12 cellular contexts compared by ENCODE assay signal in the genomic region with DNA sequence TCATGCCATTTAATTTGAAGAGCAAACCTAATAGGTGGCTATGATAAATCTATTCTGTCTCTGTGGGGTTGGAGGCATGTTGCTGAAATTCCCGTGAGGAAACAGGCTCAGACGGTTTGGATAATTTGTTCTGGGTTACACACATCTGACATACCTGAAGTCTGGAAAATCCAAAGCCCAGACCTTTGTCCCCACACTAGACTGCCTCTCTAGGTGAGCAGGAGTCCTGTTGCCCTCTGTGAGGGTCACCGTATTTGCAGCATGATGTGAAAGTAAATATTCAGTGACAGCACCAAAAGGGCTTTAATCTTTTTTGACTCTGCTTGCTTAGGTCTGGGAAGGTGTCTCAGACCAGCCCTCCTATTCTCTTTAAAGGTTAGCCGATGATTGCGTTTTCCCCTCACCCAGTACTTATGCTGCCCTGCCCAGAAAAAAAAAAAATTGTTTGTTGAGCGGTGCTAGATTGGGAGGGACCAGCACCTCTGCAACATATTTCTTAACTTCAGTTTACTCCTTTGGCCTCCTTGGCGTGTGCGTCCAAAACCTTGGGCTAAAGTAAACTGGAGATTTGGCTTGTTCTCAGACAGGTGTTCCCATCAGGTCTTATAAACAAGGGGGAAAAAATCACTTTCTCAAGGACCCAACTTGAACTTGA.
A peak's percentile ranks its signal among the peaks of the same experiment; 100 is the strongest.
DNase-seq lines count a peak whose midpoint lies in the region; ATAC-seq and TF ChIP-seq lines count a peak whose summit lies in the region.
"Had no signal": no experiment of that assay in that cellular context is flagged by ENCODE, and none has a peak within 500 bp of the region (broad histone marks: within the 10 kb centered on the region; RNA-seq: fewer than 3 reads in every experiment).

No MANE protein-coding gene starts in this region.

- no peaks in the 10 kb centered on the region for H3K27me3 ChIP-seq in GM23338 (ENCODE audit: insufficient read depth)
- H3K27me3 ChIP-seq in smooth muscle cell (ENCODE audit: low read depth), result no peaks in the 10 kb centered on the region

- H2AFZ ChIP-seq in GM23338, result no peak overlapping the region
- H2AFZ ChIP-seq in smooth muscle cell (ENCODE audit: low read depth), result no peak overlapping the region
- H2AFZ ChIP-seq: GM23248 had no signal

- H3K4me3 ChIP-seq in GM23338 (no peak overlapping the region), smooth muscle cell (peak overlapping the region; percentile 15)
- H3K4me3 ChIP-seq: GM23248 had no signal

- no peak for DNase-seq in GM23338 (ENCODE audit: low spot score)
- peak; percentile 62 for DNase-seq in NCI-H345 (lab: John Stamatoyannopoulos, UW)
- peak; percentile 49 for DNase-seq in left kidney (ENCODE audit: low read depth, low spot score)
- no peak for DNase-seq in smooth muscle cell (lab: John Stamatoyannopoulos, UW; ENCODE audit: unreplicated experiment)
- no peak for DNase-seq in effector CD4-positive, alpha-beta T cell
- DNase-seq: GM23248; Kasumi-1; midbrain; NCI-H1930; stimulated activated CD8-positive, alpha-beta memory T cell treated with anti-CD3 and anti-CD28 coated beads, Interleukin-4, amount 100 ng/mL, for 48 hours had no signal

- H3K4me3 Mint-ChIP-seq in GM23338, result no peak overlapping the region

- WGBS in smooth muscle cell (ENCODE audit: low lambda C conversion rate), result 86% methylated on average over 8 of the region's 8 CpGs

- H3K4me2 ChIP-seq in GM23338, result peak overlapping the region; percentile 34; the same call in 1 of the 2 replicates
- no peak overlapping the region for H3K4me2 ChIP-seq in smooth muscle cell

- no peaks in the 10 kb centered on the region for H3K9me3 ChIP-seq in smooth muscle cell (replicated peaks; ENCODE audit: low read depth)

- no peak for ATAC-seq in GM23338
- ATAC-seq in GM19324 (IDR thresholded peaks at IDR 0.05; ENCODE audit: low FRiP score, unreplicated experiment), result no peak
- no peak for ATAC-seq in HG02798 (IDR thresholded peaks at IDR 0.05; ENCODE audit: poor library complexity, unreplicated experiment)

- peaks cover 57% of the 10 kb centered on the region for H3K4me1 ChIP-seq in GM23338 (ENCODE audit: insufficient read depth)
- peaks cover 13% of the 10 kb centered on the region for H3K4me1 ChIP-seq in smooth muscle cell (ENCODE audit: low read depth)

- H4K20me1 ChIP-seq in GM23338 (replicated peaks; ENCODE audit: insufficient read depth) (peaks cover 21% of the 10 kb centered on the region), smooth muscle cell (ENCODE audit: low read depth) (peaks cover 9% of the 10 kb centered on the region)

- H3K9ac ChIP-seq in smooth muscle cell (ENCODE audit: low read depth), result no peak overlapping the region
- H3K9ac ChIP-seq: GM23248 had no signal

- 0 out of 2 replicates have a peak overlapping the region, but pooled peaks have one; percentile 27 for H3K27ac Mint-ChIP-seq in GM23338

- H3K36me3 Mint-ChIP-seq in GM23338 (ENCODE audit: low read depth), result peaks cover 19% of the 10 kb centered on the region

- no peaks in the 10 kb centered on the region for H3K36me3 ChIP-seq in GM23338 (ENCODE audit: insufficient read depth)
- no peaks in the 10 kb centered on the region for H3K36me3 ChIP-seq in smooth muscle cell (ENCODE audit: low read depth)

- TF ChIP-seq CTCF in GM23338 (conservative IDR thresholded peaks at IDR 0.05; ENCODE audit: low read depth in 2 of 2) (no peak), smooth muscle cell (IDR thresholded peaks at IDR 0.05; ENCODE audit: borderline replicate concordance, insufficient read depth, poor library complexity, severe bottlenecking) (no peak)

- H3K9me2 ChIP-seq in GM23338 (ENCODE audit: insufficient read depth), result no peaks in the 10 kb centered on the region

- H3K79me2 ChIP-seq in GM23338 (replicated peaks; ENCODE audit: insufficient read depth) (peaks cover 100% of the 10 kb centered on the region), smooth muscle cell (ENCODE audit: low read depth) (peaks cover 42% of the 10 kb centered on the region)

- H3F3A ChIP-seq in GM23338 (replicated peaks; ENCODE audit: low read depth), result 0 out of 2 replicates have a peak, but pooled peaks cover 5% of the 10 kb centered on the region
- H3F3A ChIP-seq in smooth muscle cell (ENCODE audit: low read depth), result no peaks in the 10 kb centered on the region

- no peaks in the 10 kb centered on the region for H3K27me3 Mint-ChIP-seq in GM23338 (ENCODE audit: insufficient read depth, low read depth, poor library complexity)

- H3K27ac ChIP-seq in GM23338 (ENCODE audit: low read depth) (peak overlapping the region; percentile 68; the same call in 1 of the 2 replicates), smooth muscle cell (ENCODE audit: low read depth) (no peak overlapping the region)
- H3K27ac ChIP-seq: GM23248 had no signal

- no peaks in the 10 kb centered on the region for H3K9me3 Mint-ChIP-seq in GM23338

- peaks cover 65% of the 10 kb centered on the region for H3K4me1 Mint-ChIP-seq in GM23338

TF ChIP-seq in GM23338, 12 proteins besides CTCF, POLR2A, EP300 and RAD21:
- no peak for TF ChIP-seq CREB1 (CRISPR knock-in tag; IDR thresholded peaks at IDR 0.05; ENCODE audit: low read depth)
- TF ChIP-seq, protein P1, sequence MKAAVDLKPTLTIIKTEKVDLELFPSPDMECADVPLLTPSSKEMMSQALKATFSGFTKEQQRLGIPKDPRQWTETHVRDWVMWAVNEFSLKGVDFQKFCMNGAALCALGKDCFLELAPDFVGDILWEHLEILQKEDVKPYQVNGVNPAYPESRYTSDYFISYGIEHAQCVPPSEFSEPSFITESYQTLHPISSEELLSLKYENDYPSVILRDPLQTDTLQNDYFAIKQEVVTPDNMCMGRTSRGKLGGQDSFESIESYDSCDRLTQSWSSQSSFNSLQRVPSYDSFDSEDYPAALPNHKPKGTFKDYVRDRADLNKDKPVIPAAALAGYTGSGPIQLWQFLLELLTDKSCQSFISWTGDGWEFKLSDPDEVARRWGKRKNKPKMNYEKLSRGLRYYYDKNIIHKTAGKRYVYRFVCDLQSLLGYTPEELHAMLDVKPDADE (IDR thresholded peaks at IDR 0.05), result no peak
- TF ChIP-seq, protein P2, sequence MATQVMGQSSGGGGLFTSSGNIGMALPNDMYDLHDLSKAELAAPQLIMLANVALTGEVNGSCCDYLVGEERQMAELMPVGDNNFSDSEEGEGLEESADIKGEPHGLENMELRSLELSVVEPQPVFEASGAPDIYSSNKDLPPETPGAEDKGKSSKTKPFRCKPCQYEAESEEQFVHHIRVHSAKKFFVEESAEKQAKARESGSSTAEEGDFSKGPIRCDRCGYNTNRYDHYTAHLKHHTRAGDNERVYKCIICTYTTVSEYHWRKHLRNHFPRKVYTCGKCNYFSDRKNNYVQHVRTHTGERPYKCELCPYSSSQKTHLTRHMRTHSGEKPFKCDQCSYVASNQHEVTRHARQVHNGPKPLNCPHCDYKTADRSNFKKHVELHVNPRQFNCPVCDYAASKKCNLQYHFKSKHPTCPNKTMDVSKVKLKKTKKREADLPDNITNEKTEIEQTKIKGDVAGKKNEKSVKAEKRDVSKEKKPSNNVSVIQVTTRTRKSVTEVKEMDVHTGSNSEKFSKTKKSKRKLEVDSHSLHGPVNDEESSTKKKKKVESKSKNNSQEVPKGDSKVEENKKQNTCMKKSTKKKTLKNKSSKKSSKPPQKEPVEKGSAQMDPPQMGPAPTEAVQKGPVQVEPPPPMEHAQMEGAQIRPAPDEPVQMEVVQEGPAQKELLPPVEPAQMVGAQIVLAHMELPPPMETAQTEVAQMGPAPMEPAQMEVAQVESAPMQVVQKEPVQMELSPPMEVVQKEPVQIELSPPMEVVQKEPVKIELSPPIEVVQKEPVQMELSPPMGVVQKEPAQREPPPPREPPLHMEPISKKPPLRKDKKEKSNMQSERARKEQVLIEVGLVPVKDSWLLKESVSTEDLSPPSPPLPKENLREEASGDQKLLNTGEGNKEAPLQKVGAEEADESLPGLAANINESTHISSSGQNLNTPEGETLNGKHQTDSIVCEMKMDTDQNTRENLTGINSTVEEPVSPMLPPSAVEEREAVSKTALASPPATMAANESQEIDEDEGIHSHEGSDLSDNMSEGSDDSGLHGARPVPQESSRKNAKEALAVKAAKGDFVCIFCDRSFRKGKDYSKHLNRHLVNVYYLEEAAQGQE (IDR thresholded peaks at IDR 0.05; ENCODE audit: unreplicated experiment), result no peak
- no peak for TF ChIP-seq JUNB (IDR thresholded peaks at IDR 0.05; ENCODE audit: unreplicated experiment)
- TF ChIP-seq ZNF114 (CRISPR knock-in tag; IDR thresholded peaks at IDR 0.05), result no peak

Comparison
In these comparisons a context has a peak if more than half of its experiments do, and no peak if none do; other contexts are left out.
1. DNase-seq: peak in NCI-H345 (single experiment) and left kidney (single experiment); none in GM23338 (single experiment), smooth muscle cell (single experiment) and effector CD4-positive, alpha-beta T cell (single experiment).